8 cellular contexts compared by ENCODE assay signal in the genomic region with DNA sequence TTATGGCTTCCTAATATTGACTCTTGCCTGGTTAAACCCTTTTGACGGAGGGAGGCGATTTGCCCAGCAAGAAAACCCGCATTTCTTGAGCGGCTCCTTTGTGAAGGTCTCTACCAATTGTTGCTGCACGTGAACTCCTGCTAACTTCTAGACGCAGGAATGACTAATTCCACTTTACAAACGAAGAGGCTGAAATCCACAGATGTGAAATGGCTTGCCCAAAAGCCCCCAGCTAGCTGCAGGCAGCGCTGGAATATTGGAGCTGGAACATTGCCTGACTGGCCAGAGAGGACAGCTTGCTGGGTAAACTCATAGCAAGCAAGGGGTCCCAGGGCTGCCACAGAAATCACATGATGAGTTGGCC. TPM values are rescaled to one million over a fixed set of nuclear protein-coding genes. Genes with fewer than 3 reads are reported as not detected.
DNase-seq lines count a peak whose midpoint lies in the region; ATAC-seq, FAIRE-seq and TF ChIP-seq lines count a peak whose summit lies in the region.

No MANE protein-coding gene starts in this region.

- TF ChIP-seq POLR2A in GM12891 (IDR thresholded peaks at IDR 0.05; ENCODE audit: low read depth, low read length): no peak

- ATAC-seq in effector memory CD8-positive, alpha-beta T cell (replicated peaks): no peak
- ATAC-seq in HG03565 (IDR thresholded peaks at IDR 0.05; ENCODE audit: unreplicated experiment) (no peak), HG03280 (IDR thresholded peaks at IDR 0.05; ENCODE audit: unreplicated experiment) (no peak)

- DNase-seq in CD4-positive, alpha-beta memory T cell: no peak
- DNase-seq in NAMALWA (ENCODE audit: low spot score) (peak; percentile 23), NCI-H82 treated with DMSO at 0.1 percent for 48 hours (lab: John Stamatoyannopoulos, UW; ENCODE audit: unreplicated experiment) (no peak), GM12891 (ENCODE audit: insufficient read length, low spot score) (no peak)
- no peak for DNase-seq in effector memory CD8-positive, alpha-beta T cell

- no peaks in the 10 kb centered on the region for H3K9me3 ChIP-seq in CD4-positive, alpha-beta memory T cell (ENCODE audit: control insufficient read depth in 1 of 2, low read length in 2 of 2)
- H3K9me3 ChIP-seq in neural cell (ENCODE audit: low read length): no peaks in the 10 kb centered on the region

- no peak for TF ChIP-seq CTCF in neural cell (IDR thresholded peaks at IDR 0.05; ENCODE audit: poor library complexity, severe bottlenecking)

- no peak overlapping the region for H3K27ac ChIP-seq in CD4-positive, alpha-beta memory T cell (ENCODE audit: low read depth, low read length)
- no peak overlapping the region for H3K27ac ChIP-seq in neural cell (ENCODE audit: low read length)

- no peak for TF ChIP-seq EP300 in neural cell (conservative IDR thresholded peaks at IDR 0.05; ENCODE audit: poor library complexity, severe bottlenecking)

- H3K4me3 Mint-ChIP-seq in CD4-positive, alpha-beta memory T cell: peak overlapping the region; percentile 69 to 87 (median 78)
- peak overlapping the region; percentile 70 to 74 for H3K4me3 Mint-ChIP-seq in effector memory CD8-positive, alpha-beta T cell

- no peaks in the 10 kb centered on the region for H3K79me2 ChIP-seq in neural cell (replicated peaks; ENCODE audit: insufficient read depth, low read length)

- no peak for TF ChIP-seq RAD21 in neural cell (conservative IDR thresholded peaks at IDR 0.05)

- no peaks in the 10 kb centered on the region for H3K36me3 Mint-ChIP-seq in CD4-positive, alpha-beta memory T cell
- H3K36me3 Mint-ChIP-seq in effector memory CD8-positive, alpha-beta T cell (ENCODE audit: insufficient read depth): peaks cover 3% of the 10 kb centered on the region

- intact Hi-C loops in CD4-positive, alpha-beta memory T cell (cut with micrococcal nuclease): loop anchor here (5.0 kb wide), 3 partner anchors 34 to 201 kb away; a partner anchor contains a TSS

- H2AFZ ChIP-seq in neural cell (ENCODE audit: low read depth, low read length): no peak overlapping the region

- no peaks in the 10 kb centered on the region for H3K36me3 ChIP-seq in CD4-positive, alpha-beta memory T cell (ENCODE audit: insufficient read depth, low read length)
- H3K36me3 ChIP-seq in neural cell (ENCODE audit: insufficient read depth, low read length): no peaks in the 10 kb centered on the region

- peak overlapping the region; percentile 56 for H3K4me2 ChIP-seq in neural cell (ENCODE audit: low read length)

- H3K9me2 ChIP-seq in neural cell (ENCODE audit: insufficient read depth, low read length): no peaks in the 10 kb centered on the region

- POLR2A ChIA-PET in CD4-positive, alpha-beta memory T cell (lab: Charles Lee; ENCODE audit: partially characterized antibody): interaction anchor here (1.3 to 1.5 kb wide), 3 partner anchors 9 to 36 kb away, joined by 3 to 6 read pairs (median 6); a partner anchor contains a TSS

- peaks cover 12 to 44% (median 31%) of the 10 kb centered on the region in 4 donors for H3K4me1 Mint-ChIP-seq in CD4-positive, alpha-beta memory T cell
- peaks cover 18 to 24% of the 10 kb centered on the region in 2 donors for H3K4me1 Mint-ChIP-seq in effector memory CD8-positive, alpha-beta T cell (ENCODE audit: low read depth in 2 of 2)

- peaks cover 24 to 25% of the 10 kb centered on the region in 2 donors for H3K27me3 Mint-ChIP-seq in CD4-positive, alpha-beta memory T cell
- peaks cover 39 to 75% of the 10 kb centered on the region in 2 donors for H3K27me3 Mint-ChIP-seq in effector memory CD8-positive, alpha-beta T cell

- CTCF ChIA-PET in CD4-positive, alpha-beta memory T cell (lab: Charles Lee; ENCODE audit: partially characterized antibody): interaction anchor here (1.5 to 5.4 kb wide), 3 partner anchors 10 to 145 kb away, joined by 3 to 50 read pairs (median 21); a partner anchor contains a TSS

- FAIRE-seq in GM12891 (lab: Jason Lieb, UNC): no peak

- H3K27ac Mint-ChIP-seq in CD4-positive, alpha-beta memory T cell: peak overlapping the region in 3 of 7 donors; percentile 32 to 47 (median 46)
- no peak overlapping the region for H3K27ac Mint-ChIP-seq in effector memory CD8-positive, alpha-beta T cell

- no peaks in the 10 kb centered on the region for H3K9me3 Mint-ChIP-seq in CD4-positive, alpha-beta memory T cell
- no peaks in the 10 kb centered on the region for H3K9me3 Mint-ChIP-seq in effector memory CD8-positive, alpha-beta T cell

- H3F3A ChIP-seq in neural cell (ENCODE audit: insufficient read depth, low read length, poor library complexity, severe bottlenecking): peaks cover 4% of the 10 kb centered on the region

- H3K4me1 ChIP-seq in CD4-positive, alpha-beta memory T cell (ENCODE audit: insufficient read depth, low read length): peaks cover 44% of the 10 kb centered on the region

- H3K4me3 ChIP-seq in CD4-positive, alpha-beta memory T cell (ENCODE audit: low read length in 2 of 2): peak overlapping the region in 1 of 2 donors; percentile 45
- H3K4me3 ChIP-seq in neural cell (ENCODE audit: low read length): peak overlapping the region; percentile 90

- no peaks in the 10 kb centered on the region for H4K20me1 ChIP-seq in neural cell (ENCODE audit: insufficient read depth)

- H3K9ac ChIP-seq in neural cell (ENCODE audit: low read length): peak overlapping the region; percentile 59

- H3K27me3 ChIP-seq in CD4-positive, alpha-beta memory T cell (ENCODE audit: insufficient read depth, low read length): peaks cover 20% of the 10 kb centered on the region
- H3K27me3 ChIP-seq in neural cell (ENCODE audit: insufficient read depth, low read depth, low read length): peaks cover 42% of the 10 kb centered on the region

TF ChIP-seq in GM12891, 5 proteins besides CTCF, POLR2A, EP300 and RAD21:
- no peak for TF ChIP-seq POLR2AphosphoS5 (IDR thresholded peaks at IDR 0.05; ENCODE audit: low read depth, low read length)
- TF ChIP-seq POU2F2 (IDR thresholded peaks at IDR 0.05; ENCODE audit: low read depth, low read length): no peak
- no peak for TF ChIP-seq PAX5 (IDR thresholded peaks at IDR 0.05; ENCODE audit: insufficient read depth, low read length, severe bottlenecking)
- TF ChIP-seq SPI1 (IDR thresholded peaks at IDR 0.05; ENCODE audit: low read depth, low read length): no peak
- TF ChIP-seq TAF1 (IDR thresholded peaks at IDR 0.05; ENCODE audit: low read depth, low read length): no peak

RNA-seq across cellular contexts. Expression of a gene that starts 0.5 kb away (rescaled TPM):
- total RNA-seq in CD4-positive, alpha-beta memory T cell: 1 to 10 TPM; 3.4 to 4.4 TPM
- 1 to 10 TPM; 2.9 to 6.8 TPM for polyA plus RNA-seq in CD4-positive, alpha-beta memory T cell
- polyA plus RNA-seq in neural cell: 12.2 and 13.0 TPM in 2 replicates
- polyA minus RNA-seq in neural cell: 11.9 and 12.2 TPM in 2 replicates
- 9.6 TPM for polyA plus RNA-seq in GM12891 (2012; ENCODE audit: low read depth, missing spikeins)

RNA-seq across cellular contexts. Expression of a gene that starts 14.9 kb away (rescaled TPM):
- total RNA-seq in CD4-positive, alpha-beta memory T cell: not detected
- polyA plus RNA-seq in CD4-positive, alpha-beta memory T cell: not detected
- 0.73 TPM in 1 of 2 replicates, not detected in the other for polyA plus RNA-seq in neural cell
- not detected in 2 replicates for polyA minus RNA-seq in neural cell
- polyA plus RNA-seq in GM12891 (2012; ENCODE audit: low read depth, missing spikeins): not detected

RNA-seq across cellular contexts. Expression of a gene that starts 35.9 kb away (rescaled TPM):
- total RNA-seq in CD4-positive, alpha-beta memory T cell: 10 to 100 TPM; 21.6 to 22.7 TPM
- polyA plus RNA-seq in CD4-positive, alpha-beta memory T cell: 10 to 100 TPM; 11.0 to 13.4 TPM
- 92.4 and 127 TPM in 2 replicates for polyA plus RNA-seq in neural cell
- polyA minus RNA-seq in neural cell: 51.2 and 59.2 TPM in 2 replicates
- polyA plus RNA-seq in GM12891 (2012; ENCODE audit: low read depth, missing spikeins): 9.2 TPM

RNA-seq across cellular contexts. Expression of a gene that starts 40.9 kb away (rescaled TPM):
- 100 to 1,000 TPM; 550 to 571 TPM for total RNA-seq in CD4-positive, alpha-beta memory T cell
- polyA plus RNA-seq in CD4-positive, alpha-beta memory T cell: 100 to 1,000 TPM; 226 to 364 TPM
- 352 and 396 TPM in 2 replicates for polyA plus RNA-seq in neural cell
- polyA minus RNA-seq in neural cell: 527 and 529 TPM in 2 replicates
- polyA plus RNA-seq in GM12891 (2012; ENCODE audit: low read depth, missing spikeins): 1,013 TPM
